ENCODE assay signal across 1 cellular context in the genomic region with DNA sequence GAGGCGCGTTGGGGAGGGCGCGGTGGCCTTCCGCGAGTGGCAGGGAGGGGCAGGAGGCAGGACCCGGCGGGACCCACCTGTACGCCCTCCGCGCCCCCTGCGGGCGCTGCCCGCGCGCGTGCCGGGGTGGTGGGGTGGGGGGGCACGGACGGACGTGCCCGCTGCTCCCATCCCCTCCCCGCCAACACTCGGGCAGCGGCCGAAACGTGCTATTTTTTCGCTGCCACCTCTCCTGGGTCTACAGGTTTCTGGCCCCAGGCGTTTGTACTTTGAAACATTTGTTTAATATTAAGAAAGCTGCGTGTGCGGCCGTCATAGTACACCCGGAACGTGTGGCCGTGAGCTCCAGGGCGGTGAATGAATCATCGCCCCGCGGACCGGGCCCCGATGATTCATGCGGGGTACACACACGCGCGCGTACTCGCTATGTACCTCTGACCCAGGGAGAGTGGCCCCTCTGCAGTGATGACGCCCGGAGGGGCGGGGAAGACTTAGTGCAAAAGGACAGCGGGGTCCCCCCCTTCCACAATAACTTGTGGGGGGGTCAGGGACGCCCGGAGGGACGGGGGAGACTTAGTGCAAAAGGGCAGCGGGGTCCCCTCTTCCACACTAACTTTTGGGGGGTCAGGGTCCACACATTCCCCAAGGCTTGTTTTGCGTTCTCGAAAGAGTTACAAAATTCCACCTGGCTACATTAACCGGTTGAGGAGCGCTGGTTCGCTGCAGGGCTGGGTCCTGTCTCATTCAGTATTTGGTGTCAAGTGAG.
A peak's percentile ranks its signal among the peaks of the same experiment; 100 is the strongest.
TF ChIP-seq lines count a peak whose summit lies in the region.

No MANE protein-coding gene starts in this region.

TF ChIP-seq in HepG2, 621 proteins besides CTCF, POLR2A, EP300 and RAD21 (continued from another document and continues in another):
- TF ChIP-seq ZNF407 (CRISPR knock-in tag; IDR thresholded peaks at IDR 0.05; ENCODE audit: not compliant biosample characterization) (no peak), NCOR1 (IDR thresholded peaks at IDR 0.05; ENCODE audit: borderline replicate concordance, low read length) (peak; percentile 20; the same call in 1 of the 2 replicates), FLYWCH1 (CRISPR knock-in tag; IDR thresholded peaks at IDR 0.05) (no peak), FOXK2 (IDR thresholded peaks at IDR 0.05) (no peak), PATZ1 (CRISPR knock-in tag; IDR thresholded peaks at IDR 0.05) (peak; percentile 93), IRF2 (CRISPR knock-in tag; IDR thresholded peaks at IDR 0.05) (peak; percentile 58), ZNF788 (CRISPR knock-in tag; IDR thresholded peaks at IDR 0.05; ENCODE audit: borderline replicate concordance) (peak; percentile 53; the same call in 1 of the 2 replicates), ZFP41 (CRISPR knock-in tag; IDR thresholded peaks at IDR 0.05; ENCODE audit: borderline replicate concordance) (no peak), NFRKB (IDR thresholded peaks at IDR 0.05) (no peak), ARNT (IDR thresholded peaks at IDR 0.05) (no peak), PLSCR1 (CRISPR knock-in tag; IDR thresholded peaks at IDR 0.05; ENCODE audit: borderline replicate concordance) (no peak), ATM (IDR thresholded peaks at IDR 0.05; ENCODE audit: borderline replicate concordance) (no peak), MEIS2 (CRISPR knock-in tag; IDR thresholded peaks at IDR 0.05) (no peak), TBP (CRISPR knock-in tag; IDR thresholded peaks at IDR 0.05) (no peak), ZNF382 (CRISPR knock-in tag; IDR thresholded peaks at IDR 0.05; ENCODE audit: borderline replicate concordance) (no peak), SYNCRIP (IDR thresholded peaks at IDR 0.05; ENCODE audit: insufficient read depth, low read depth, low read length) (no peak), MXD4 (CRISPR knock-in tag; IDR thresholded peaks at IDR 0.05) (no peak), XBP1 (CRISPR knock-in tag; IDR thresholded peaks at IDR 0.05) (no peak), CBX1 (IDR thresholded peaks at IDR 0.05; ENCODE audit: low read depth) (no peak), ZFP91 (CRISPR knock-in tag; IDR thresholded peaks at IDR 0.05; ENCODE audit: borderline replicate concordance) (peak; percentile 65; the same call in 1 of the 2 replicates), ZKSCAN1 (IDR thresholded peaks at IDR 0.05; ENCODE audit: low read length) (no peak), ZNF496 (CRISPR knock-in tag; IDR thresholded peaks at IDR 0.05; ENCODE audit: insufficient replicate concordance) (no peak), UBTF (CRISPR knock-in tag; IDR thresholded peaks at IDR 0.05) (peak; percentile 47), GATAD1 (CRISPR knock-in tag; IDR thresholded peaks at IDR 0.05) (no peak), CENPX (CRISPR knock-in tag; IDR thresholded peaks at IDR 0.05) (no peak), BORCS8-MEF2B (CRISPR knock-in tag; IDR thresholded peaks at IDR 0.05) (peak; percentile 57; the same call in 1 of the 2 replicates), ZNF564 (CRISPR knock-in tag; IDR thresholded peaks at IDR 0.05) (no peak), ZNF567 (CRISPR knock-in tag; IDR thresholded peaks at IDR 0.05; ENCODE audit: borderline replicate concordance) (no peak), MED1 (CRISPR knock-in tag; IDR thresholded peaks at IDR 0.05) (peak; percentile 74), REL (CRISPR knock-in tag; conservative IDR thresholded peaks at IDR 0.05) (peak; percentile 57; the same call in 1 of the 2 replicates), FOXM1 (CRISPR knock-in tag; IDR thresholded peaks at IDR 0.05) (no peak), MLX (CRISPR knock-in tag; IDR thresholded peaks at IDR 0.05) (no peak)
- TF ChIP-seq, protein P1, sequence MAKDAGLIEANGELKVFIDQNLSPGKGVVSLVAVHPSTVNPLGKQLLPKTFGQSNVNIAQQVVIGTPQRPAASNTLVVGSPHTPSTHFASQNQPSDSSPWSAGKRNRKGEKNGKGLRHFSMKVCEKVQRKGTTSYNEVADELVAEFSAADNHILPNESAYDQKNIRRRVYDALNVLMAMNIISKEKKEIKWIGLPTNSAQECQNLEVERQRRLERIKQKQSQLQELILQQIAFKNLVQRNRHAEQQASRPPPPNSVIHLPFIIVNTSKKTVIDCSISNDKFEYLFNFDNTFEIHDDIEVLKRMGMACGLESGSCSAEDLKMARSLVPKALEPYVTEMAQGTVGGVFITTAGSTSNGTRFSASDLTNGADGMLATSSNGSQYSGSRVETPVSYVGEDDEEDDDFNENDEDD (CRISPR knock-in tag; IDR thresholded peaks at IDR 0.05; ENCODE audit: borderline replicate concordance) = no peak
- TF ChIP-seq, protein P2, sequence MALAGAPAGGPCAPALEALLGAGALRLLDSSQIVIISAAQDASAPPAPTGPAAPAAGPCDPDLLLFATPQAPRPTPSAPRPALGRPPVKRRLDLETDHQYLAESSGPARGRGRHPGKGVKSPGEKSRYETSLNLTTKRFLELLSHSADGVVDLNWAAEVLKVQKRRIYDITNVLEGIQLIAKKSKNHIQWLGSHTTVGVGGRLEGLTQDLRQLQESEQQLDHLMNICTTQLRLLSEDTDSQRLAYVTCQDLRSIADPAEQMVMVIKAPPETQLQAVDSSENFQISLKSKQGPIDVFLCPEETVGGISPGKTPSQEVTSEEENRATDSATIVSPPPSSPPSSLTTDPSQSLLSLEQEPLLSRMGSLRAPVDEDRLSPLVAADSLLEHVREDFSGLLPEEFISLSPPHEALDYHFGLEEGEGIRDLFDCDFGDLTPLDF (CRISPR knock-in tag; IDR thresholded peaks at IDR 0.05) = no peak
- TF ChIP-seq, protein P3, sequence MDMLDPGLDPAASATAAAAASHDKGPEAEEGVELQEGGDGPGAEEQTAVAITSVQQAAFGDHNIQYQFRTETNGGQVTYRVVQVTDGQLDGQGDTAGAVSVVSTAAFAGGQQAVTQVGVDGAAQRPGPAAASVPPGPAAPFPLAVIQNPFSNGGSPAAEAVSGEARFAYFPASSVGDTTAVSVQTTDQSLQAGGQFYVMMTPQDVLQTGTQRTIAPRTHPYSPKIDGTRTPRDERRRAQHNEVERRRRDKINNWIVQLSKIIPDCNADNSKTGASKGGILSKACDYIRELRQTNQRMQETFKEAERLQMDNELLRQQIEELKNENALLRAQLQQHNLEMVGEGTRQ (IDR thresholded peaks at IDR 0.05; ENCODE audit: low read depth, low read length) = no peak
- TF ChIP-seq, protein P3 (CRISPR knock-in tag; IDR thresholded peaks at IDR 0.05; ENCODE audit: borderline replicate concordance) = no peak
